1 cellular context compared by ENCODE assay signal in the genomic region with DNA sequence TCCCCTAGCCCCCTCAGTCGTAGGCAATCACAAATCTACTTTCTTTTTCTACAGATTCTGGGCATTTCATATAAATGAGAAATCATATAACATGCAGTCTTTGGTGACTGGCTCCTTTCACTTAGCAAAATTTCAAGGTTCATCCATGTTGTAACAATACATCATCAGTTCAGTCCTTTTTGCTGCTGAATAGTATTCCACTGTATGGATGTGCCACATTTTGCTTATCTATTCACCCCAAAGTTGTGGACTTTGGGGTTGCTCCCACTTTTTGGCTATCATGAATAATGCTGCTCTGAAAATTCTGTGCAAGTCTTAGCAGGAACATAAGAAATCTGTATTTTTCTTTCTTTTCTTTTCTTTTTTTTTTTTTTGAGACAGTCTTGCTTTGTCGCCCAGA.
A peak's percentile ranks its signal among the peaks of the same experiment; 100 is the strongest.
TF ChIP-seq lines count a peak whose summit lies in the region.

No MANE protein-coding gene starts in this region.

TF ChIP-seq in K562, 482 proteins besides CTCF, POLR2A, EP300 and RAD21:
- TF ChIP-seq TGIF2 (CRISPR knock-in tag; IDR thresholded peaks at IDR 0.05) = no peak
- peak; percentile 7 for TF ChIP-seq ZNF146 (CRISPR knock-in tag; IDR thresholded peaks at IDR 0.05; ENCODE audit: unreplicated experiment)
